13 cellular contexts compared by ENCODE assay signal in the genomic region with DNA sequence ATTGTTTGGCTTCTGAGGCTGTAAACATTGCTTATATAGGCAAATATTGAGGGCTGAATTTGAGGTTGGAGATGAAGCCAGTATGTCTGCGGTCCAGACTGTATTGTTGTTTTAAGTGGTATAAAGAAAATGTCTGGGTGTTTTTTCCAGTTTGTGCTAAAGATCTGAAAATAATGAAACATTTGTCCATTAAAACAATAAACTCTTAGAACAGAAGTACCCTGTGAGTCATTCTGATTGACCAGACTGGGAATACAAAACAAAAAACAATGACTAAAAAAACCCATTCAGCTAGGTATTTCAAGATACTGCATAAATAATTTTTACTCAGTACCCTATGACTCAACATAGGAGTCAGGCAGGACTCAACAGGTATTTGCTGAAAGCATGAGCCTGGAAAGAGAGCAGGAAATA. TPM values are rescaled to one million over a fixed set of nuclear protein-coding genes. Genes with fewer than 3 reads are reported as not detected.
DNase-seq lines count a peak whose midpoint lies in the region; ATAC-seq, FAIRE-seq and TF ChIP-seq lines count a peak whose summit lies in the region.
"Had no signal": no experiment of that assay in that cellular context is flagged by ENCODE, and none has a peak within 500 bp of the region (broad histone marks: within the 10 kb centered on the region; RNA-seq: fewer than 3 reads in every experiment).

No MANE protein-coding gene starts in this region.

- no peaks in the 10 kb centered on the region for H3K9me3 Mint-ChIP-seq in HFFc6
- H3K9me3 Mint-ChIP-seq in astrocyte (ENCODE audit: unreplicated experiment), result no peaks in the 10 kb centered on the region

- no peaks in the 10 kb centered on the region for H3K79me2 ChIP-seq in astrocyte (ENCODE audit: insufficient read depth, low read length)

- intact Hi-C loops in lower lobe of right lung (cut with DNase I), result no loop called here

- FAIRE-seq in astrocyte (lab: Jason Lieb, UNC) (peak; percentile 80), islet of Langerhans (lab: Jason Lieb, UNC) (peak; percentile 64), GM12892 (lab: Jason Lieb, UNC) (no peak)

- peak overlapping the region; percentile 67 for H3K9ac ChIP-seq in astrocyte (ENCODE audit: low read length)

- TF ChIP-seq CTCF in HFFc6 (IDR thresholded peaks at IDR 0.05) (no peak), astrocyte (IDR thresholded peaks at IDR 0.05; ENCODE audit: insufficient read depth, low read depth, low read length) (no peak), lower lobe of right lung (IDR thresholded peaks at IDR 0.05) (no peak)

- H3K4me2 ChIP-seq in astrocyte (ENCODE audit: low read length), result peak overlapping the region; percentile 79

- H2AFZ ChIP-seq in astrocyte (ENCODE audit: low read depth, low read length), result no peak overlapping the region

- ATAC-seq in lower lobe of right lung, result no peak
- ATAC-seq in GM19351 (IDR thresholded peaks at IDR 0.05; ENCODE audit: unreplicated experiment), result no peak

- H3K36me3 Mint-ChIP-seq in HFFc6 (ENCODE audit: low read depth) (peaks cover 7% of the 10 kb centered on the region; the same call in 1 of the 2 replicates), astrocyte (ENCODE audit: low read depth, unreplicated experiment) (no peaks in the 10 kb centered on the region)

- H3K27me3 ChIP-seq in astrocyte (ENCODE audit: insufficient read depth, low read length) (no peaks in the 10 kb centered on the region), lower lobe of right lung (ENCODE audit: low read depth) (no peaks in the 10 kb centered on the region)
- H3K27me3 ChIP-seq: BE2C, upper lobe of left lung had no signal

- H3K4me1 ChIP-seq in astrocyte (ENCODE audit: insufficient read depth, low read length) (peaks cover 21% of the 10 kb centered on the region), lower lobe of right lung (no peaks in the 10 kb centered on the region)
- H3K4me1 ChIP-seq: BE2C had no signal

- H3K4me1 Mint-ChIP-seq in HFFc6 (ENCODE audit: low read depth) (peaks cover 22% of the 10 kb centered on the region), astrocyte (ENCODE audit: low read depth, unreplicated experiment) (peaks cover 14% of the 10 kb centered on the region)

- peak; percentile 8 for DNase-seq in AG08395 (ENCODE audit: low spot score)
- DNase-seq in HFFc6, result peak; percentile 35
- DNase-seq in astrocyte (ENCODE audit: low read depth), result peak; percentile 94
- DNase-seq in NCI-H524 (lab: John Stamatoyannopoulos, UW), result no peak
- DNase-seq in lower lobe of right lung, result no peak
- no peak for DNase-seq in GM12892 (ENCODE audit: insufficient read length)
- DNase-seq: activated gamma-delta T cell; BE2C; effector memory CD4-positive, alpha-beta T cell; NCI-H1436 treated with DMSO at 0.1 percent for 48 hours; upper lobe of left lung had no signal

- no peak overlapping the region for H3K4me3 ChIP-seq in astrocyte (ENCODE audit: insufficient read depth, low read depth, low read length)
- no peak overlapping the region for H3K4me3 ChIP-seq in lower lobe of right lung
- H3K4me3 ChIP-seq: upper lobe of left lung had no signal

- H3K27me3 Mint-ChIP-seq in HFFc6 (ENCODE audit: insufficient read depth), result no peaks in the 10 kb centered on the region
- H3K27me3 Mint-ChIP-seq in astrocyte (ENCODE audit: low read depth, unreplicated experiment), result no peaks in the 10 kb centered on the region

- H3K9me3 ChIP-seq in astrocyte (ENCODE audit: insufficient read depth, low read depth, low read length) (no peaks in the 10 kb centered on the region), lower lobe of right lung (no peaks in the 10 kb centered on the region)
- H3K9me3 ChIP-seq: BE2C, upper lobe of left lung had no signal

- peak overlapping the region; percentile 43 for H3K27ac Mint-ChIP-seq in HFFc6
- peak overlapping the region; percentile 78 for H3K27ac Mint-ChIP-seq in astrocyte (ENCODE audit: unreplicated experiment)

- H3K36me3 ChIP-seq in astrocyte (ENCODE audit: insufficient read depth, low read length) (peaks cover 15% of the 10 kb centered on the region), lower lobe of right lung (peaks cover 15% of the 10 kb centered on the region)

- no peak for TF ChIP-seq POLR2A in GM12892 (IDR thresholded peaks at IDR 0.05; ENCODE audit: low read depth, low read length)

- no peaks in the 10 kb centered on the region for H4K20me1 ChIP-seq in astrocyte (ENCODE audit: insufficient read depth, low read length)

- H3K4me3 Mint-ChIP-seq in HFFc6, result peak overlapping the region; percentile 12; the same call in 1 of the 2 replicates
- no peak overlapping the region for H3K4me3 Mint-ChIP-seq in astrocyte (ENCODE audit: unreplicated experiment)

- H3K27ac ChIP-seq in astrocyte (ENCODE audit: low read depth, low read length) (peak overlapping the region; percentile 81), lower lobe of right lung (no peak overlapping the region)
- H3K27ac ChIP-seq: upper lobe of left lung had no signal

RNA-seq across cellular contexts. Expression of a gene that starts 20.4 kb away (rescaled TPM):
- total RNA-seq in HFFc6 (2021; fragmentation: NEBNext Ultra II Directional; extraction: Animal tissue kit (Norgen Biotek cat#: 25700)), result 1 to 10 TPM; 5.6 to 9.6 (median 7.1) TPM
- total RNA-seq in astrocyte (12.7 and 13.0 TPM in 2 replicates), lower lobe of right lung (8.5 TPM)
- polyA plus RNA-seq in GM12892 (2012; ENCODE audit: missing spikeins), result 6.9 TPM

RNA-seq across cellular contexts. Expression of a gene that starts 45.8 kb away (rescaled TPM):
- under 1 TPM; 0.19 to 0.30 (median 0.24) TPM for total RNA-seq in HFFc6 (2021; fragmentation: NEBNext Ultra II Directional; extraction: Animal tissue kit (Norgen Biotek cat#: 25700))
- total RNA-seq in astrocyte (0.34 and 0.52 TPM in 2 replicates), lower lobe of right lung (1.8 TPM)
- polyA plus RNA-seq in GM12892 (2012; ENCODE audit: missing spikeins), result not detected

Comparison
In these comparisons a context has a peak if more than half of its experiments do, and no peak if none do; other contexts are left out.
1. DNase-seq: peak in AG08395 (single experiment), HFFc6 (single experiment) and astrocyte (single experiment); none in NCI-H524 (0 of 2), lower lobe of right lung (single experiment) and GM12892 (single experiment).